Comparison of ENCODE assay signal across 14 cellular contexts in genomic region chr2:36949845-36950244, GRCh38. TPM values are rescaled to one million over a fixed set of nuclear protein-coding genes. Genes with fewer than 3 reads are reported as not detected.
DNase-seq lines count a peak whose midpoint lies in the region; ATAC-seq and TF ChIP-seq lines count a peak whose summit lies in the region.
"Had no signal": no experiment of that assay in that cellular context is flagged by ENCODE, and none has a peak within 500 bp of the region (broad histone marks: within the 10 kb centered on the region; RNA-seq: fewer than 3 reads in every experiment).

No MANE protein-coding gene starts in this region.

- no peak for TF ChIP-seq CTCF in HFFc6 (IDR thresholded peaks at IDR 0.05)
- no peak for TF ChIP-seq CTCF in chondrocyte (IDR thresholded peaks at IDR 0.05)
- no peak for TF ChIP-seq CTCF in type B pancreatic cell (conservative IDR thresholded peaks at IDR 0.05)
- no peak for TF ChIP-seq CTCF in stomach (IDR thresholded peaks at IDR 0.05)

- intact Hi-C loops in stomach (cut with DNase I; ENCODE audit: low total_unique reads): no loop called here

- no peaks in the 10 kb centered on the region for H3K36me3 ChIP-seq in stomach
- H3K36me3 ChIP-seq: HAP-1, MG63 had no signal

- 64 to 94% (median 78%) methylated on average over 1 of the region's 1 CpG for WGBS in stomach, 5 donors

- no peak overlapping the region for H3K4me3 ChIP-seq in stomach
- H3K4me3 ChIP-seq: HAP-1, MG63, PC-9 had no signal

- no peak overlapping the region for H3K27ac ChIP-seq in stomach
- H3K27ac ChIP-seq: PC-9 had no signal

- no peaks in the 10 kb centered on the region for H3K27me3 ChIP-seq in stomach
- H3K27me3 ChIP-seq: MG63 had no signal

- no peak for DNase-seq in activated naive CD8-positive, alpha-beta T cell treated with anti-CD3 and anti-CD28 coated beads, Interleukin-2, amount 50 U/mL, for 24 hours
- no peak for DNase-seq in HFFc6
- no peak for DNase-seq in chondrocyte (ENCODE audit: low spot score)
- no peak for DNase-seq in type B pancreatic cell (ENCODE audit: extremely low spot score, unreplicated experiment)
- DNase-seq in stomach: no peak
- no peak for DNase-seq in NCI-H2171 (lab: John Stamatoyannopoulos, UW)
- DNase-seq: MG63, NCI-H1092, NCI-H2081 treated with DMSO at 0.1 percent for 48 hours, NCI-H2227 treated with DMSO at 0.1 percent for 48 hours, NCI-H524, PC-9 had no signal

- TF ChIP-seq EP300 in stomach (IDR thresholded peaks at IDR 0.05): no peak

- H3K4me3 Mint-ChIP-seq in activated naive CD8-positive, alpha-beta T cell: no peak overlapping the region
- no peak overlapping the region for H3K4me3 Mint-ChIP-seq in activated naive CD8-positive, alpha-beta T cell treated with anti-CD3 and anti-CD28 coated beads, Interleukin-2, amount 50 U/mL, for 24 hours
- H3K4me3 Mint-ChIP-seq in HFFc6 (no peak overlapping the region), chondrocyte (ENCODE audit: unreplicated experiment) (no peak overlapping the region), type B pancreatic cell (no peak overlapping the region)

- H3K4me1 Mint-ChIP-seq in activated naive CD8-positive, alpha-beta T cell (ENCODE audit: low read depth): peaks cover 35% of the 10 kb centered on the region
- peaks cover 20% of the 10 kb centered on the region for H3K4me1 Mint-ChIP-seq in activated naive CD8-positive, alpha-beta T cell treated with anti-CD3 and anti-CD28 coated beads, Interleukin-2, amount 50 U/mL, for 24 hours
- H3K4me1 Mint-ChIP-seq in HFFc6 (ENCODE audit: low read depth) (peaks cover 39% of the 10 kb centered on the region), chondrocyte (ENCODE audit: low read depth) (peaks cover 61% of the 10 kb centered on the region), type B pancreatic cell (ENCODE audit: unreplicated experiment) (peaks cover 29% of the 10 kb centered on the region)

- ATAC-seq in activated naive CD8-positive, alpha-beta T cell treated with anti-CD3 and anti-CD28 coated beads, Interleukin-2, amount 50 U/mL, for 24 hours: no peak

- no peaks in the 10 kb centered on the region for H3K9me3 ChIP-seq in stomach
- H3K9me3 ChIP-seq: HAP-1, MG63 had no signal

- no peaks in the 10 kb centered on the region for H3K9me3 Mint-ChIP-seq in activated naive CD8-positive, alpha-beta T cell (ENCODE audit: low read depth)
- H3K9me3 Mint-ChIP-seq in activated naive CD8-positive, alpha-beta T cell treated with anti-CD3 and anti-CD28 coated beads, Interleukin-2, amount 50 U/mL, for 24 hours: no peaks in the 10 kb centered on the region
- H3K9me3 Mint-ChIP-seq in HFFc6 (no peaks in the 10 kb centered on the region), chondrocyte (ENCODE audit: low read depth) (no peaks in the 10 kb centered on the region), type B pancreatic cell (no peaks in the 10 kb centered on the region)

- peaks cover 3% of the 10 kb centered on the region for H3K36me3 Mint-ChIP-seq in activated naive CD8-positive, alpha-beta T cell
- peaks cover 2% of the 10 kb centered on the region for H3K36me3 Mint-ChIP-seq in activated naive CD8-positive, alpha-beta T cell treated with anti-CD3 and anti-CD28 coated beads, Interleukin-2, amount 50 U/mL, for 24 hours (ENCODE audit: low read depth)
- H3K36me3 Mint-ChIP-seq in HFFc6 (ENCODE audit: low read depth) (peaks cover 6% of the 10 kb centered on the region; the same call in 1 of the 2 replicates), chondrocyte (ENCODE audit: low read depth) (no peaks in the 10 kb centered on the region), type B pancreatic cell (peaks cover 7% of the 10 kb centered on the region)

- peak overlapping the region; percentile 36 for H3K27ac Mint-ChIP-seq in activated naive CD8-positive, alpha-beta T cell
- no peak overlapping the region for H3K27ac Mint-ChIP-seq in activated naive CD8-positive, alpha-beta T cell treated with anti-CD3 and anti-CD28 coated beads, Interleukin-2, amount 50 U/mL, for 24 hours
- H3K27ac Mint-ChIP-seq in HFFc6 (peak overlapping the region; percentile 32; the same call in 1 of the 2 replicates), chondrocyte (ENCODE audit: unreplicated experiment) (peak overlapping the region; percentile 65), type B pancreatic cell (peak overlapping the region; percentile 37)

- TF ChIP-seq POLR2A in stomach (IDR thresholded peaks at IDR 0.05): no peak

- no peaks in the 10 kb centered on the region for H3K27me3 Mint-ChIP-seq in activated naive CD8-positive, alpha-beta T cell
- H3K27me3 Mint-ChIP-seq in activated naive CD8-positive, alpha-beta T cell treated with anti-CD3 and anti-CD28 coated beads, Interleukin-2, amount 50 U/mL, for 24 hours: no peaks in the 10 kb centered on the region
- H3K27me3 Mint-ChIP-seq in HFFc6 (ENCODE audit: insufficient read depth): no peaks in the 10 kb centered on the region; the same call in 1 of the 2 replicates
- H3K27me3 Mint-ChIP-seq in chondrocyte (ENCODE audit: low read depth): no peaks in the 10 kb centered on the region
- H3K27me3 Mint-ChIP-seq in type B pancreatic cell: no peaks in the 10 kb centered on the region

- peaks cover 0 to 27% (median 13%) of the 10 kb centered on the region in 4 donors for H3K4me1 ChIP-seq in stomach
- H3K4me1 ChIP-seq: HAP-1 had no signal

RNA-seq across cellular contexts. Expression of gene STRN, which starts 16.5 kb away (rescaled TPM):
- 10 to 100 TPM; 15.4 to 22.4 (median 20.0) TPM for total RNA-seq in HFFc6 (2021; fragmentation: NEBNext Ultra II Directional; extraction: Animal tissue kit (Norgen Biotek cat#: 25700))
- 22.7 to 27.5 TPM (median 25.3 TPM) in 3 replicates for total RNA-seq in chondrocyte
- 26.1 and 34.3 TPM in 2 replicates for total RNA-seq in type B pancreatic cell (ENCODE audit: low replicate concordance)
- total RNA-seq in stomach: 10 to 100 TPM in 4 of 5 donors, 1 to 10 TPM in 1; 5.8 to 34.9 (median 20.1) TPM
- polyA plus RNA-seq in stomach: 1 to 10 TPM; 3.5 to 5.7 (median 3.7) TPM
